ENCODE assay signal across 2 cellular contexts in genomic region chr9:96858670-96859069, GRCh38.
TF ChIP-seq lines count a peak whose summit lies in the region.

No MANE protein-coding gene starts in this region.

TF ChIP-seq in SK-N-SH, 30 proteins besides CTCF, POLR2A, EP300 and RAD21 (continued from another document):
- TF ChIP-seq ZBTB33 (IDR thresholded peaks at IDR 0.05; ENCODE audit: borderline replicate concordance, low read depth), result no peak
- TF ChIP-seq FOSL2 (IDR thresholded peaks at IDR 0.05; ENCODE audit: borderline replicate concordance, low read depth), result no peak
- no peak for TF ChIP-seq RXRA (IDR thresholded peaks at IDR 0.05; ENCODE audit: borderline replicate concordance, low read depth)
- TF ChIP-seq POLR2AphosphoS5 (IDR thresholded peaks at IDR 0.05; ENCODE audit: low read depth, low read length), result no peak
- no peak for TF ChIP-seq YY1 (IDR thresholded peaks at IDR 0.05; ENCODE audit: low read depth)
- no peak for TF ChIP-seq JUND (IDR thresholded peaks at IDR 0.05)
- no peak for TF ChIP-seq USF2 (IDR thresholded peaks at IDR 0.05; ENCODE audit: borderline replicate concordance, low read depth, low read length)
- no peak for TF ChIP-seq MXI1 (IDR thresholded peaks at IDR 0.05; ENCODE audit: low read depth, low read length)
- TF ChIP-seq FOXM1 (IDR thresholded peaks at IDR 0.05; ENCODE audit: low read depth), result no peak
- no peak for TF ChIP-seq ELF1 (IDR thresholded peaks at IDR 0.05)
- TF ChIP-seq FOXJ3 (CRISPR knock-in tag; IDR thresholded peaks at IDR 0.05), result no peak
- no peak for TF ChIP-seq NRF1 (IDR thresholded peaks at IDR 0.05; ENCODE audit: low read depth, low read length)
- TF ChIP-seq EZH2phosphoT487 (IDR thresholded peaks at IDR 0.05; ENCODE audit: borderline replicate concordance, low read depth), result no peak
- no peak for TF ChIP-seq IRF3 (IDR thresholded peaks at IDR 0.05; ENCODE audit: low read depth, low read length)
- TF ChIP-seq MEF2A (IDR thresholded peaks at IDR 0.05; ENCODE audit: borderline replicate concordance, low read depth), result no peak

TF ChIP-seq in WTC11, 78 proteins besides CTCF, POLR2A, EP300 and RAD21 (continued from another document):
- TF ChIP-seq PRDM15 (CRISPR knock-in tag; IDR thresholded peaks at IDR 0.05) (no peak), IRF2 (CRISPR knock-in tag; IDR thresholded peaks at IDR 0.05; ENCODE audit: borderline replicate concordance, low read depth) (no peak), SMAD4 (CRISPR knock-in tag; IDR thresholded peaks at IDR 0.05) (no peak), MXD4 (CRISPR knock-in tag; IDR thresholded peaks at IDR 0.05; ENCODE audit: borderline replicate concordance) (no peak), NR3C1 (CRISPR knock-in tag; conservative IDR thresholded peaks at IDR 0.05; ENCODE audit: low read depth) (no peak), ERG (CRISPR knock-in tag; IDR thresholded peaks at IDR 0.05) (no peak), E2F4 (CRISPR knock-in tag; IDR thresholded peaks at IDR 0.05; ENCODE audit: borderline replicate concordance, low read depth) (no peak), AR (CRISPR knock-in tag; IDR thresholded peaks at IDR 0.05) (no peak), JAZF1 (CRISPR knock-in tag; IDR thresholded peaks at IDR 0.05) (no peak), SMAD3 (CRISPR knock-in tag; IDR thresholded peaks at IDR 0.05; ENCODE audit: borderline replicate concordance) (no peak), HMGXB4 (CRISPR knock-in tag; IDR thresholded peaks at IDR 0.05) (no peak), SP1 (CRISPR knock-in tag; conservative IDR thresholded peaks at IDR 0.05) (no peak), ZBTB21 (CRISPR knock-in tag; IDR thresholded peaks at IDR 0.05; ENCODE audit: borderline replicate concordance) (no peak), ETV6 (CRISPR knock-in tag; IDR thresholded peaks at IDR 0.05) (no peak), ZNF416 (CRISPR knock-in tag; IDR thresholded peaks at IDR 0.05) (no peak), NFYB (CRISPR knock-in tag; conservative IDR thresholded peaks at IDR 0.05; ENCODE audit: low read depth) (no peak), KAT7 (CRISPR knock-in tag; IDR thresholded peaks at IDR 0.05; ENCODE audit: borderline replicate concordance) (no peak)
